Comparison of ENCODE assay signal across 12 cellular contexts in the genomic region with DNA sequence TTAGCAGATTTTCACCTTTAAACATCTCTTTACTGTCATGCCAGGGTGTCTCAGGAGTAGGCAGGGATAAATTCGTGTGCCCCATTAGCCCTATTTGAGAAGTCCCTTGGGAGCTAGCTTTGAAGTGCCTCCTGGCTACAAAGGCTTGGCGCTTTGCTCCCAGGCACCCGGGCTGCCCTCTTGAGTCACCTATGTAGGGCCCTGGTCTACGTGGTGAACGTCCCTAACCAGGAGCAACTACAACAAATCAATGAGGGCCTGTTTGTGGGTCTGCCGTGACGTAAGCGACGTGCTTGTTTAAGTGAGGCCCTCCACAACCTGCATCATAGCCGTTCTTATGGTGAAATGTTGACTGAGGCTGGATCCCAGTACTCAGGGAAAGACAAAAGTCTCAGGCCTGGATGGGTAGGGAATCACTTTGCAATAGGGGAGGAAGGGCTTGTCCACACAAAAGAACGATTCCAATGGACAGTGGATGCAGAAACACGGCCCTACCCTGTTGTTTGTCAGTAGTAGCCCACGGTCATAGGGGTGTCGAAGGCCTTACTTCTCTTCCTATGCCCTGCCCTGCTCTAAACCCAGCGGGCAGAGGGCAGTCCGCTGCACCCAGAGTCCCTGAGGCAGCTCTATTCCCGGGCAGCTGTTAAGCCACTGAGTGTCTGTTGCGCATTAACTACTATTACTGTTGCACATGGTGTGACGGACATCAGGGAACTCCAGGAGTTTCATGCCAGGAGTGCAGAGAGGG.
"Had no signal": no experiment of that assay in that cellular context is flagged by ENCODE, and none has a peak within 500 bp of the region (broad histone marks: within the 10 kb centered on the region; RNA-seq: fewer than 3 reads in every experiment).

No MANE protein-coding gene starts in this region.

- H3K36me3 ChIP-seq: ascending aorta, esophagus muscularis mucosa, neutrophil, right atrium auricular region had no signal

- H3K27me3 ChIP-seq: right atrium auricular region had no signal

- ATAC-seq: activated CD8-positive, alpha-beta T cell treated with anti-CD3 and anti-CD28 coated beads, Interleukin-2, amount 10 ng/mL, durations not matched to agents 7 days and 5 days; activated naive CD8-positive, alpha-beta T cell treated with anti-CD3 and anti-CD28 coated beads, Interleukin-2, amount 50 U/mL, for 24 hours had no signal

- DNase-seq: activated CD4-positive, alpha-beta T cell treated with anti-CD3 and anti-CD28 coated beads for 48 hours; activated CD8-positive, alpha-beta memory T cell treated with anti-CD3 and anti-CD28 coated beads, Interleukin-2, amount 50 U/mL, for 48 hours; activated CD8-positive, alpha-beta T cell treated with anti-CD3 and anti-CD28 coated beads, Interleukin-2, amount 10 ng/mL, durations not matched to agents 7 days and 5 days; activated naive CD4-positive, alpha-beta T cell treated with Interleukin-2 at 50 U/mL for 16 hours; activated naive CD8-positive, alpha-beta T cell treated with anti-CD3 and anti-CD28 coated beads, Interleukin-2, amount 50 U/mL, for 24 hours; stimulated activated naive CD4-positive, alpha-beta T cell; substantia nigra; trophoblast cell had no signal

- H3K4me3 ChIP-seq: ascending aorta, esophagus muscularis mucosa, right atrium auricular region had no signal

- H3K9me3 ChIP-seq: ascending aorta, esophagus muscularis mucosa, neutrophil, right atrium auricular region had no signal

- H3K27ac ChIP-seq: ascending aorta, esophagus muscularis mucosa, neutrophil, right atrium auricular region had no signal
